In genomic region chr3:30622047-30622545, GRCh38 we compare ENCODE assay signal across 1 cellular context.
TF ChIP-seq lines count a peak whose summit lies in the region.

No MANE protein-coding gene starts in this region.

TF ChIP-seq in HepG2, 621 proteins besides CTCF, POLR2A, EP300 and RAD21 (continued from another document):
- no peak for TF ChIP-seq ZNF687 (CRISPR knock-in tag; IDR thresholded peaks at IDR 0.05)
- no peak for TF ChIP-seq ZNF451 (CRISPR knock-in tag; IDR thresholded peaks at IDR 0.05)
- peak; percentile 96 for TF ChIP-seq RBM22 (optimal IDR thresholded peaks at IDR 0.05; ENCODE audit: low read length)
- TF ChIP-seq ZFP1 (CRISPR knock-in tag; IDR thresholded peaks at IDR 0.05): no peak
- no peak for TF ChIP-seq ZNF562 (CRISPR knock-in tag; IDR thresholded peaks at IDR 0.05; ENCODE audit: borderline replicate concordance)
TF ChIP-seq in HepG2: peak in this region for 1.
